19 cellular contexts compared by ENCODE assay signal in the genomic region with DNA sequence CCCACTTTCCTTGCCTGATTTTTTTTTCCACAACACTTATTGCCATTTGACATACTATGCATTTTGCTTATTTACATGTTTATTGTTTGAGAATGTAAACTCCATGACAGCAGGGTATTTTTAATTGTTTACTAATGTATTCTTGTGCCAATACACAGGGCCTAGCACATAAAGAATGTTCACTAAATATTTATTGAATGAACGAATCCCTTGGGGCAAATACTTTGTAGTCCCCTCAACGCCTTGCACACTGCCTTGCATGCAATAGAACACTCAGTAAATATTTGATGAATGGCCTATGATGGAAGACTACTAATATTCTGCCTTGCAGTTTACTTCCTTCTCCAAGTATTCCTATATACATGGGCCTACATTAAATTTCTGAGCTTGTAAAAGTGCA. TPM values are rescaled to one million over a fixed set of nuclear protein-coding genes. Genes with fewer than 3 reads are reported as not detected.
A peak's percentile ranks its signal among the peaks of the same experiment; 100 is the strongest.
DNase-seq lines count a peak whose midpoint lies in the region; ATAC-seq and TF ChIP-seq lines count a peak whose summit lies in the region.
"Had no signal": no experiment of that assay in that cellular context is flagged by ENCODE, and none has a peak within 500 bp of the region (broad histone marks: within the 10 kb centered on the region; RNA-seq: fewer than 3 reads in every experiment).

No MANE protein-coding gene starts in this region.

- no peak overlapping the region for H2BK120ac ChIP-seq in H9 (ENCODE audit: low read depth, low read length, poor library complexity, severe bottlenecking)

- no peak overlapping the region for H3K56ac ChIP-seq in H9 (ENCODE audit: insufficient read length, low read depth, low read length)

- H3K23ac ChIP-seq in H9 (ENCODE audit: insufficient read length, low read depth, low read length): no peak overlapping the region

- no peak overlapping the region for H2AK5ac ChIP-seq in H9 (ENCODE audit: insufficient read length, low read length)

- H3K27me3 Mint-ChIP-seq in CD4-positive, alpha-beta T cell: no peaks in the 10 kb centered on the region
- H3K27me3 Mint-ChIP-seq in brain (peaks cover 5% of the 10 kb centered on the region), H9 (ENCODE audit: low read depth) (peaks cover 1% of the 10 kb centered on the region; the same call in 1 of the 2 replicates)

- H3K4me2 ChIP-seq in H9 (ENCODE audit: insufficient read depth, insufficient read length, low read length): no peak overlapping the region

- peaks cover 36% of the 10 kb centered on the region for H3K4me1 Mint-ChIP-seq in CD4-positive, alpha-beta T cell (ENCODE audit: low read depth)
- H3K4me1 Mint-ChIP-seq in brain (peaks cover 28% of the 10 kb centered on the region), H9 (peaks cover 16 to 17% of the 10 kb centered on the region in 2 experiments)

- CTCF ChIA-PET in CD4-positive, alpha-beta T cell (lab: Charles Lee): no interaction called here

- no peaks in the 10 kb centered on the region for H3K27me3 ChIP-seq in CD4-positive, alpha-beta T cell (ENCODE audit: control insufficient read depth, insufficient read depth, low read length)
- no peaks in the 10 kb centered on the region for H3K27me3 ChIP-seq in H9 (ENCODE audit: insufficient read depth, low read length)

- no peak overlapping the region for H4K91ac ChIP-seq in H9 (ENCODE audit: insufficient read length, low read depth, low read length)

- H3K79me1 ChIP-seq in H9 (ENCODE audit: insufficient read depth, low read depth, low read length, poor library complexity, severe bottlenecking): no peaks in the 10 kb centered on the region

- H3K27ac ChIP-seq in CD4-positive, alpha-beta T cell (ENCODE audit: low read depth, low read length): no peak overlapping the region
- H3K27ac ChIP-seq in H9 (ENCODE audit: insufficient read length, low read depth, low read length): no peak overlapping the region

- POLR2A ChIA-PET in CD4-positive, alpha-beta T cell (lab: Charles Lee): no interaction called here

- no peak overlapping the region for H2BK15ac ChIP-seq in H9 (ENCODE audit: low read depth, low read length)

- intact Hi-C loops in CD4-positive, alpha-beta T cell (cut with DNase I, micrococcal nuclease): loop anchor here in 1 of 2 experiments (5.0 to 10.0 kb wide), 2 partner anchors 502 to 630 kb away; no protein-coding TSS in a partner anchor

- no peaks in the 10 kb centered on the region for H4K20me1 ChIP-seq in H9 (ENCODE audit: control insufficient read depth, insufficient read depth, insufficient read length)

- no peak overlapping the region for H4K8ac ChIP-seq in H9 (replicated peaks; ENCODE audit: insufficient read length, low read depth, low read length)

- no peak overlapping the region for H2BK12ac ChIP-seq in H9 (ENCODE audit: insufficient read length, low read depth, low read length)

- DNase-seq in NCI-H146 (lab: John Stamatoyannopoulos, UW) (peak; percentile 2), NCI-H146 treated with DMSO at 0.1 percent for 48 hours (lab: John Stamatoyannopoulos, UW; ENCODE audit: unreplicated experiment) (no peak), NCI-H226 (peak; percentile 52), T-helper 1 cell (no peak), H9 (no peak)
- no peak for DNase-seq in CD4-positive, alpha-beta T cell
- DNase-seq in activated effector memory CD4-positive, alpha-beta T cell treated with Interleukin-2 at 50 U/mL for 16 hours: no peak
- DNase-seq: C1 segment of cervical spinal cord; COR-L47; DMS153; GF-D8; NCI-H1092; NCI-H187; NCI-H526; NK-92 treated with Interleukin-12 subunit alpha and Interleukin-12 subunit beta, amount 100 ng/mL, for 24 hours had no signal

- H3K23me2 ChIP-seq in H9 (ENCODE audit: insufficient read length, low read depth, low read length, poor library complexity, severe bottlenecking): peaks cover 5% of the 10 kb centered on the region

- no peak overlapping the region for H3K4ac ChIP-seq in H9 (ENCODE audit: low read depth, low read length)

- H3K36me3 Mint-ChIP-seq in CD4-positive, alpha-beta T cell (ENCODE audit: low read depth): peaks cover 11% of the 10 kb centered on the region
- H3K36me3 Mint-ChIP-seq in brain (peaks cover 4% of the 10 kb centered on the region), H9 (ENCODE audit: insufficient read depth in 1 of 3, low read depth in 3 of 3) (peaks cover 4 to 7% (median 5%) of the 10 kb centered on the region in 3 experiments; a peak in 5 of 7 replicates)

- H3K79me2 ChIP-seq in H9 (ENCODE audit: insufficient read depth, low read length): peaks cover 28% of the 10 kb centered on the region; the same call in 1 of the 2 replicates

- H4K5ac ChIP-seq in H9 (ENCODE audit: insufficient read length, low read depth, low read length): no peak overlapping the region

- WGBS in H9 (ENCODE audit: extremely low coverage, insufficient read length, low lambda C conversion rate): no CpG with 5 or more reads among the region's 2 CpGs

- no peak overlapping the region for H2AFZ ChIP-seq in H9 (ENCODE audit: low read length)
- H2AFZ ChIP-seq: GM23338 had no signal

- no peak overlapping the region for H3K14ac ChIP-seq in H9 (ENCODE audit: insufficient read depth, low read length)

- no peak overlapping the region for H2BK20ac ChIP-seq in H9 (ENCODE audit: low read depth, low read length, poor library complexity, severe bottlenecking)

- ATAC-seq in CD4-positive, alpha-beta T cell (ENCODE audit: poor library complexity): no peak
- ATAC-seq: GM23338, SK-N-SH treated with all-trans-retinoic acid at 6 μM for 48 hours had no signal

- no peaks in the 10 kb centered on the region for H3K9me3 Mint-ChIP-seq in CD4-positive, alpha-beta T cell
- H3K9me3 Mint-ChIP-seq in brain (peaks cover 1 to 14% (median 3%) of the 10 kb centered on the region in 5 experiments), H9 (peaks cover 8 to 51% of the 10 kb centered on the region in 2 experiments)
- H3K9me3 Mint-ChIP-seq: GM23338; T-helper 1 cell treated with Interleukin-12 subunit alpha and Interleukin-12 subunit beta and Interleukin-4 antibody, amounts not matched to agents 30 μg/mL and 1 μg/mL, for 36 hours had no signal

- H3K9me3 ChIP-seq in CD4-positive, alpha-beta T cell (ENCODE audit: control insufficient read depth, low read length): no peaks in the 10 kb centered on the region
- no peaks in the 10 kb centered on the region for H3K9me3 ChIP-seq in H9 (ENCODE audit: control insufficient read depth, low read depth, low read length)

- H3T11ph ChIP-seq in H9 (ENCODE audit: low read length): no peak overlapping the region

- no peaks in the 10 kb centered on the region; the same call in 1 of the 2 replicates for H3K4me1 ChIP-seq in H9 (ENCODE audit: insufficient read depth, low read length)

- no peak overlapping the region for H3K27ac Mint-ChIP-seq in CD4-positive, alpha-beta T cell
- peak overlapping the region in 1 of 5 experiments; percentile 40 for H3K27ac Mint-ChIP-seq in brain
- H3K27ac Mint-ChIP-seq in H9: no peak overlapping the region
- H3K27ac Mint-ChIP-seq: GM23338 had no signal

- peak overlapping the region; percentile 25 for H3K4me3 Mint-ChIP-seq in CD4-positive, alpha-beta T cell
- H3K4me3 Mint-ChIP-seq in brain: peak overlapping the region in 3 of 5 experiments; percentile 8 to 99 (median 98)
- no peak overlapping the region; a peak in 1 of 5 replicates for H3K4me3 Mint-ChIP-seq in H9

- no peak overlapping the region for H3K9ac ChIP-seq in H9 (ENCODE audit: extremely low read depth, insufficient read length, low read length)

- H3K18ac ChIP-seq in H9 (ENCODE audit: insufficient read length, low read depth, low read length): no peak overlapping the region

- H2BK5ac ChIP-seq in H9 (ENCODE audit: insufficient read length, low read length): no peak overlapping the region

- TF ChIP-seq CTCF in CD4-positive, alpha-beta T cell (IDR thresholded peaks at IDR 0.05): no peak
- TF ChIP-seq CTCF in brain (conservative IDR thresholded peaks at IDR 0.05) (no peak), H9 (conservative IDR thresholded peaks at IDR 0.05) (no peak)

RNA-seq across cellular contexts. Expression of gene PRPS1, which starts 1.4 kb away (rescaled TPM):
- total RNA-seq in CD4-positive, alpha-beta T cell: 10 to 100 TPM; 66.5 to 70.4 TPM
- 39.9 TPM for polyA plus RNA-seq in brain (ENCODE audit: insufficient read depth, low read depth, low replicate concordance)
- 90.5 and 91.3 TPM in 2 replicates for total RNA-seq in H9 (2021)

Comparison
In these comparisons a context has a peak if more than half of its experiments do, and no peak if none do; other contexts are left out.
1. DNase-seq: peak in NCI-H146 (single experiment) and NCI-H226 (single experiment); none in NCI-H146 treated with DMSO at 0.1 percent for 48 hours (single experiment), CD4-positive, alpha-beta T cell (0 of 10), T-helper 1 cell (0 of 5), activated effector memory CD4-positive, alpha-beta T cell treated with Interleukin-2 at 50 U/mL for 16 hours (single experiment) and H9 (single experiment).
2. H3K4me3 Mint-ChIP-seq: peak in CD4-positive, alpha-beta T cell (single experiment) and brain (3 of 5); none in H9 (0 of 2).